1 cellular context compared by ENCODE assay signal in genomic region chr20:37725165-37725564, GRCh38.
TF ChIP-seq lines count a peak whose summit lies in the region.

No MANE protein-coding gene starts in this region.

TF ChIP-seq in HepG2, 621 proteins besides CTCF, POLR2A, EP300 and RAD21 (continued from another document and continues in another):
- TF ChIP-seq GLMP (CRISPR knock-in tag; IDR thresholded peaks at IDR 0.05; ENCODE audit: borderline replicate concordance): no peak
- TF ChIP-seq ZNF264 (CRISPR knock-in tag; IDR thresholded peaks at IDR 0.05): no peak
- no peak for TF ChIP-seq THAP11 (CRISPR knock-in tag; IDR thresholded peaks at IDR 0.05)
- TF ChIP-seq HDAC6 (IDR thresholded peaks at IDR 0.05; ENCODE audit: low read depth, low read length): no peak
- no peak for TF ChIP-seq BORCS8-MEF2B (CRISPR knock-in tag; IDR thresholded peaks at IDR 0.05)
- no peak for TF ChIP-seq ZSCAN12 (CRISPR knock-in tag; IDR thresholded peaks at IDR 0.05)
- TF ChIP-seq NCOA1 (CRISPR knock-in tag; IDR thresholded peaks at IDR 0.05): no peak
- TF ChIP-seq CEBPB (IDR thresholded peaks at IDR 0.05; ENCODE audit: borderline replicate concordance, low read depth, low read length): peak; percentile 88; the same call in 1 of the 2 replicates
- no peak for TF ChIP-seq ZNF318 (CRISPR knock-in tag; IDR thresholded peaks at IDR 0.05)
- TF ChIP-seq ZNF607 (CRISPR knock-in tag; IDR thresholded peaks at IDR 0.05; ENCODE audit: borderline replicate concordance): no peak
- TF ChIP-seq, protein P1, sequence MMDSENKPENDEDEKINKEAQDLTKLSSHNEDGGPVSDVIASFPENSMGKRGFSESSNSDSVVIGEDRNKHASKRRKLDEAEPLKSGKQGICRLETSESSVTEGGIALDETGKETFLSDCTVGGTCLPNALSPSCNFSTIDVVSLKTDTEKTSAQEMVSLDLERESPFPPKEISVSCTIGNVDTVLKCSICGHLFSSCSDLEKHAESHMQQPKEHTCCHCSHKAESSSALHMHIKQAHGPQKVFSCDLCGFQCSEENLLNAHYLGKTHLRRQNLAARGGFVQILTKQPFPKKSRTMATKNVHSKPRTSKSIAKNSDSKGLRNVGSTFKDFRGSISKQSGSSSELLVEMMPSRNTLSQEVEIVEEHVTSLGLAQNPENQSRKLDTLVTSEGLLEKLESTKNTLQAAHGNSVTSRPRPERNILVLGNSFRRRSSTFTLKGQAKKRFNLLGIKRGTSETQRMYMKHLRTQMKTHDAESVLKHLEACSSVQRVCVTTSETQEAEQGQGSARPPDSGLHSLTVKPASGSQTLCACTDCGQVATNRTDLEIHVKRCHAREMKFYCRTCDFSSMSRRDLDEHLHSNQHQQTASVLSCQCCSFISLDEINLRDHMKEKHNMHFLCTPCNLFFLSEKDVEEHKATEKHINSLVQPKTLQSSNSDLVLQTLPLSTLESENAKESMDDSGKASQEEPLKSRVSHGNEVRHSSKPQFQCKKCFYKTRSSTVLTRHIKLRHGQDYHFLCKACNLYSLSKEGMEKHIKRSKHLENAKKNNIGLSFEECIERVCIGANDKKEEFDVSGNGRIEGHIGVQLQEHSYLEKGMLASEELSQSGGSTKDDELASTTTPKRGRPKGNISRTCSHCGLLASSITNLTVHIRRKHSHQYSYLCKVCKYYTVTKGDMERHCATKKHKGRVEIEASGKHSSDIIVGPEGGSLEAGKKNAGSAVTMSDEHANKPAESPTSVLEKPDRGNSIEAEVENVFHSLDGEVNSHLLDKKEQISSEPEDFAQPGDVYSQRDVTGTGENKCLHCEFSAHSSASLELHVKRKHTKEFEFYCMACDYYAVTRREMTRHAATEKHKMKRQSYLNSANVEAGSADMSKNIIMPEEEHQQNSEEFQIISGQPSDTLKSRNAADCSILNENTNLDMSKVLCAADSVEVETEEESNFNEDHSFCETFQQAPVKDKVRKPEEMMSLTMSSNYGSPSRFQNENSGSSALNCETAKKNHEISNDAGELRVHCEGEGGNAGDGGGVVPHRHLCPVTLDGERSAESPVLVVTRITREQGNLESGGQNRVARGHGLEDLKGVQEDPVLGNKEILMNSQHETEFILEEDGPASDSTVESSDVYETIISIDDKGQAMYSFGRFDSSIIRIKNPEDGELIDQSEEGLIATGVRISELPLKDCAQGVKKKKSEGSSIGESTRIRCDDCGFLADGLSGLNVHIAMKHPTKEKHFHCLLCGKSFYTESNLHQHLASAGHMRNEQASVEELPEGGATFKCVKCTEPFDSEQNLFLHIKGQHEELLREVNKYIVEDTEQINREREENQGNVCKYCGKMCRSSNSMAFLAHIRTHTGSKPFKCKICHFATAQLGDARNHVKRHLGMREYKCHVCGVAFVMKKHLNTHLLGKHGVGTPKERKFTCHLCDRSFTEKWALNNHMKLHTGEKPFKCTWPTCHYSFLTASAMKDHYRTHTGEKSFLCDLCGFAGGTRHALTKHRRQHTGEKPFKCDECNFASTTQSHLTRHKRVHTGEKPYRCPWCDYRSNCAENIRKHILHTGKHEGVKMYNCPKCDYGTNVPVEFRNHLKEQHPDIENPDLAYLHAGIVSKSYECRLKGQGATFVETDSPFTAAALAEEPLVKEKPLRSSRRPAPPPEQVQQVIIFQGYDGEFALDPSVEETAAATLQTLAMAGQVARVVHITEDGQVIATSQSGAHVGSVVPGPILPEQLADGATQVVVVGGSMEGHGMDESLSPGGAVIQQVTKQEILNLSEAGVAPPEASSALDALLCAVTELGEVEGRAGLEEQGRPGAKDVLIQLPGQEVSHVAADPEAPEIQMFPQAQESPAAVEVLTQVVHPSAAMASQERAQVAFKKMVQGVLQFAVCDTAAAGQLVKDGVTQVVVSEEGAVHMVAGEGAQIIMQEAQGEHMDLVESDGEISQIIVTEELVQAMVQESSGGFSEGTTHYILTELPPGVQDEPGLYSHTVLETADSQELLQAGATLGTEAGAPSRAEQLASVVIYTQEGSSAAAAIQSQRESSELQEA (CRISPR knock-in tag; IDR thresholded peaks at IDR 0.05; ENCODE audit: not compliant biosample characterization): no peak
- no peak for TF ChIP-seq KAT8 (CRISPR knock-in tag; IDR thresholded peaks at IDR 0.05)
- TF ChIP-seq TGIF2 (CRISPR knock-in tag; IDR thresholded peaks at IDR 0.05): no peak
- TF ChIP-seq ETV6 (CRISPR knock-in tag; conservative IDR thresholded peaks at IDR 0.05): no peak
- TF ChIP-seq FOXP1 (IDR thresholded peaks at IDR 0.05): no peak
- TF ChIP-seq FOXP1 (CRISPR knock-in tag; IDR thresholded peaks at IDR 0.05): 0 out of 2 replicates have a peak, but pooled peaks have one; percentile 19
- TF ChIP-seq ZMYM4 (CRISPR knock-in tag; IDR thresholded peaks at IDR 0.05): peak; percentile 57; the same call in 1 of the 2 replicates
- TF ChIP-seq ZIK1 (CRISPR knock-in tag; IDR thresholded peaks at IDR 0.05; ENCODE audit: borderline replicate concordance, low read depth): no peak
- TF ChIP-seq NFAT5 (CRISPR knock-in tag; IDR thresholded peaks at IDR 0.05): no peak
- no peak for TF ChIP-seq ZNF20 (CRISPR knock-in tag; IDR thresholded peaks at IDR 0.05)
- TF ChIP-seq, protein P2, sequence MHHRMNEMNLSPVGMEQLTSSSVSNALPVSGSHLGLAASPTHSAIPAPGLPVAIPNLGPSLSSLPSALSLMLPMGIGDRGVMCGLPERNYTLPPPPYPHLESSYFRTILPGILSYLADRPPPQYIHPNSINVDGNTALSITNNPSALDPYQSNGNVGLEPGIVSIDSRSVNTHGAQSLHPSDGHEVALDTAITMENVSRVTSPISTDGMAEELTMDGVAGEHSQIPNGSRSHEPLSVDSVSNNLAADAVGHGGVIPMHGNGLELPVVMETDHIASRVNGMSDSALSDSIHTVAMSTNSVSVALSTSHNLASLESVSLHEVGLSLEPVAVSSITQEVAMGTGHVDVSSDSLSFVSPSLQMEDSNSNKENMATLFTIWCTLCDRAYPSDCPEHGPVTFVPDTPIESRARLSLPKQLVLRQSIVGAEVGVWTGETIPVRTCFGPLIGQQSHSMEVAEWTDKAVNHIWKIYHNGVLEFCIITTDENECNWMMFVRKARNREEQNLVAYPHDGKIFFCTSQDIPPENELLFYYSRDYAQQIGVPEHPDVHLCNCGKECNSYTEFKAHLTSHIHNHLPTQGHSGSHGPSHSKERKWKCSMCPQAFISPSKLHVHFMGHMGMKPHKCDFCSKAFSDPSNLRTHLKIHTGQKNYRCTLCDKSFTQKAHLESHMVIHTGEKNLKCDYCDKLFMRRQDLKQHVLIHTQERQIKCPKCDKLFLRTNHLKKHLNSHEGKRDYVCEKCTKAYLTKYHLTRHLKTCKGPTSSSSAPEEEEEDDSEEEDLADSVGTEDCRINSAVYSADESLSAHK (CRISPR knock-in tag; IDR thresholded peaks at IDR 0.05; ENCODE audit: borderline replicate concordance): no peak
- TF ChIP-seq SRF (IDR thresholded peaks at IDR 0.05; ENCODE audit: low read depth, low read length): no peak
